8 cellular contexts compared by ENCODE assay signal in the genomic region with DNA sequence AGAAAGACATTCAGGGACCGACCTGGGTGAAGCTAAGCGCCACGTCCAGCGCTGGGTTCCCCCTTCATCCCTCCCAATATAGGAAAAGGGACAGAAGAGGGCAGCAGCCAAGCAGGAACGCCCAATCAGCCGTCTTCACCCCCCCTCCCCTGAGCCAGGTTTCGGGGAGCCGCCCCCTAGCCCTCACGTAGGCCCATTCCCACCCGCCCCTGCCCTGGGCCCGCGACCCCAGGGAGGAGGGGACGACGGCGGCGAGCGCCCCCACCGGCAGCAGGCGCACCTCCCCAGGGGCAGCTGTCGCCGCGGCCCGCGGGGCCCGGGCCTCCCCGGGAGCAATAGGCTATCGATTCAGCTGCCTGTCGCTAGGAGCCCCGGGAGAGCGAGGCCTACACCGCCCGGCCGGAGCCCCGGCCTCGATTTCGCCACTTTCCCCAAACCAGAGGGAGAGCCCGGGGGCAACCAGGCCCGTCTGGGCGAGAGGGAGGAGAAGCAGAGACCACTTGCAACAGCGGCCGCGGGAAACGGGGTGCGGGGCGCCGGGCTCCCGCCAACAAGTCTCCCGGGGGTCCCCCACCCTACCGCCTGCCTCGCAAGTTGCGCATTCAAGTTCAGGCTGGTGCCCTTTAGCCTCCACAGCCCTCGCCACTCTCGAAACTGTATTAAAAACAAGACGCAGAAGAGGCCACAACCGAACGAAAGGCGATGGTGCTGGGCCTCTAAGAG. TPM values are rescaled to one million over a fixed set of nuclear protein-coding genes. Genes with fewer than 3 reads are reported as not detected.
DNase-seq lines count a peak whose midpoint lies in the region; ATAC-seq and TF ChIP-seq lines count a peak whose summit lies in the region.

No MANE protein-coding gene starts in this region.

- H3K4me3 Mint-ChIP-seq in activated CD4-positive, alpha-beta memory T cell treated with anti-CD3 and anti-CD28 coated beads for 36 hours = peak overlapping the region; percentile 91

- peak; percentile 17 for TF ChIP-seq POLR2A in GM18526 (IDR thresholded peaks at IDR 0.05; ENCODE audit: extremely low read depth, insufficient read length)
- TF ChIP-seq POLR2A in lower leg skin (IDR thresholded peaks at IDR 0.05) = no peak

- peaks cover 55% of the 10 kb centered on the region for H3K79me2 ChIP-seq in ACC112 (ENCODE audit: control insufficient read depth, insufficient read depth, low read length, unreplicated experiment)

- peaks cover 26% of the 10 kb centered on the region for H3K4me1 ChIP-seq in ACC112 (ENCODE audit: control insufficient read depth, insufficient read depth, low read length, unreplicated experiment)

- no peaks in the 10 kb centered on the region for H3K27me3 Mint-ChIP-seq in activated CD4-positive, alpha-beta memory T cell treated with anti-CD3 and anti-CD28 coated beads for 36 hours

- H3K27me3 ChIP-seq in ACC112 (ENCODE audit: insufficient read depth, low read length) (no peaks in the 10 kb centered on the region), dorsolateral prefrontal cortex (no peaks in the 10 kb centered on the region)

- peaks cover 49% of the 10 kb centered on the region for H3K4me1 Mint-ChIP-seq in activated CD4-positive, alpha-beta memory T cell treated with anti-CD3 and anti-CD28 coated beads for 36 hours (ENCODE audit: low read depth)

- TF ChIP-seq CTCF in dorsolateral prefrontal cortex (IDR thresholded peaks at IDR 0.05 in 54 of 56, conservative IDR thresholded peaks at IDR 0.05 in 2 of 56; ENCODE audit: low read depth in 1 of 56, partially characterized antibody in 56 of 56) (peak in 55 of 56 donors; percentile 24 to 80 (median 56)), lower leg skin (IDR thresholded peaks at IDR 0.05) (no peak)

- peaks cover 18% of the 10 kb centered on the region; the same call in 1 of the 2 replicates for H3K36me3 ChIP-seq in ACC112 (ENCODE audit: insufficient read depth, low read length)

- WGBS in lower leg skin, 2 donors = 0 to 1% methylated on average over 16 to 51 of the region's 57 CpGs

- intact Hi-C loops in activated CD4-positive, alpha-beta memory T cell treated with anti-CD3 and anti-CD28 coated beads for 36 hours (cut with micrococcal nuclease) = loop anchor here (1.0 to 5.0 kb wide), 6 partner anchors 19 to 1454 kb away; a partner anchor contains a TSS
- intact Hi-C loops in dorsolateral prefrontal cortex (cut with DNase I) = loop anchor here in 1 of 2 donors (1.0 to 2.0 kb wide), 3 partner anchors 22 to 615 kb away; a partner anchor contains a TSS
- intact Hi-C loops in lower leg skin (cut with DNase I; ENCODE audit: low total_unique reads) = no loop called here

- POLR2A ChIA-PET in activated CD4-positive, alpha-beta memory T cell treated with anti-CD3 and anti-CD28 coated beads for 36 hours (lab: Charles Lee) = interaction anchor here (0.6 to 1.6 kb wide), 4 partner anchors 14 to 1196 kb away, joined by 3 to 7 read pairs (median 4); a partner anchor contains a TSS

- H3K4me3 ChIP-seq in ACC112 (ENCODE audit: low read depth, low read length) (peak overlapping the region; percentile 92), dorsolateral prefrontal cortex (peak overlapping the region; percentile 57 to 99 (median 92)), lower leg skin (ENCODE audit: low read depth, poor library complexity, severe bottlenecking) (peak overlapping the region; percentile 93)

- CTCF ChIA-PET in activated CD4-positive, alpha-beta memory T cell treated with anti-CD3 and anti-CD28 coated beads for 36 hours (lab: Charles Lee) = interaction anchor here (0.7 to 10.6 kb wide), 12 partner anchors 8 to 241 kb away, joined by 3 to 146 read pairs (median 4); a partner anchor contains a TSS

- H3K27ac ChIP-seq in ACC112 (ENCODE audit: low read depth, low read length) (peak overlapping the region; percentile 63), dorsolateral prefrontal cortex (peak overlapping the region in 58 of 59 donors; percentile 27 to 96 (median 91))

- ATAC-seq in HG03378 (IDR thresholded peaks at IDR 0.05; ENCODE audit: unreplicated experiment) = peak; percentile 37

- H2AFZ ChIP-seq in ACC112 (ENCODE audit: low read length, unreplicated experiment) = peak overlapping the region; percentile 91

- H3K27ac Mint-ChIP-seq in activated CD4-positive, alpha-beta memory T cell treated with anti-CD3 and anti-CD28 coated beads for 36 hours = peak overlapping the region; percentile 92

- peak; percentile 67 for DNase-seq in NCI-H748 treated with DMSO at 0.1 percent for 48 hours (lab: John Stamatoyannopoulos, UW)
- peak; percentile 84 for DNase-seq in activated CD4-positive, alpha-beta memory T cell treated with anti-CD3 and anti-CD28 coated beads for 36 hours
- peak; percentile 54 to 83 (median 67) for DNase-seq in dorsolateral prefrontal cortex
- peak; percentile 61 to 94 for DNase-seq in lower leg skin (ENCODE audit: low spot score in 2 of 2)
- DNase-seq in stimulated activated CD4-positive, alpha-beta T cell treated with anti-CD3 and anti-CD28 coated beads, Interleukin-4, amount 100 ng/mL, for 48 hours (ENCODE audit: low read depth in 2 of 2) = peak; percentile 62 to 73

- no peaks in the 10 kb centered on the region for H3K9me3 Mint-ChIP-seq in activated CD4-positive, alpha-beta memory T cell treated with anti-CD3 and anti-CD28 coated beads for 36 hours

- H3K36me3 Mint-ChIP-seq in activated CD4-positive, alpha-beta memory T cell treated with anti-CD3 and anti-CD28 coated beads for 36 hours = peaks cover 14% of the 10 kb centered on the region

RNA-seq across cellular contexts. Expression of a gene that starts 1.3 kb away (rescaled TPM):
- 10 to 100 TPM; 32.3 to 34.0 TPM for total RNA-seq in activated CD4-positive, alpha-beta memory T cell treated with anti-CD3 and anti-CD28 coated beads for 36 hours
- total RNA-seq in dorsolateral prefrontal cortex = 10 to 100 TPM; 31.5 to 56.2 (median 42.1) TPM
- total RNA-seq in lower leg skin = 10 to 100 TPM; 31.8 to 60.0 (median 38.5) TPM

RNA-seq across cellular contexts. Expression of a gene that starts 39.7 kb away (rescaled TPM):
- total RNA-seq in activated CD4-positive, alpha-beta memory T cell treated with anti-CD3 and anti-CD28 coated beads for 36 hours = 10 to 100 TPM; 10.5 to 11.5 TPM
- total RNA-seq in dorsolateral prefrontal cortex (10 to 100 TPM; 32.8 to 68.9 (median 44.5) TPM), lower leg skin (10 to 100 TPM; 14.9 to 28.0 (median 18.1) TPM)

Comparison
In these comparisons a context has a peak if more than half of its experiments do, and no peak if none do; other contexts are left out.
1. Peak in every context shown above with its lines: DNase-seq, ATAC-seq, H3K4me3 ChIP-seq and H3K27ac ChIP-seq.
2. CTCF ChIP-seq: peak in dorsolateral prefrontal cortex (55 of 56); none in lower leg skin (0 of 3).